ENCODE assay signal across 1 cellular context in the genomic region with DNA sequence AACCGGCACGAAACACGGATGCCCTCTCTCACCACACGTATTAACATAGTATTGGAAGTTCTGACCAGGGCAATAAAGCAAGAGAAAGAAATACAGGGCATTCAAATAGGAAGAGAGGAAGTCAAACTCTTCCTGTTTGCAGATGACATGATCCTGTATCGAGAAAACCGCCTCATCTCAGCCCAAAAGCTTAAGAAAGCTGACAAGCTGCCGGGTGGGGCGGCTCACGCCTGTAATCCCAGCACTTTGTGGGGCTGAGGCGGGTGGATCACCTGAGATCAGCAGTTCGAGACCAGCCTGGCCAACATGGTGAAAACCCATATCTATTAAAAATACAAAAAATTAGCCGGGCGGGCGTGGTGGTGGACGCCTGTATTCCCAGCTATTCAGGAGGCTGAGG.
A peak's percentile ranks its signal among the peaks of the same experiment; 100 is the strongest.
TF ChIP-seq lines count a peak whose summit lies in the region.

No MANE protein-coding gene starts in this region.

TF ChIP-seq in HepG2, 621 proteins besides CTCF, POLR2A, EP300 and RAD21:
- TF ChIP-seq THAP7 (CRISPR knock-in tag; IDR thresholded peaks at IDR 0.05), result no peak
- 0 out of 2 replicates have a peak, but pooled peaks have one; percentile 62 for TF ChIP-seq ZBTB38 (CRISPR knock-in tag; IDR thresholded peaks at IDR 0.05)
- TF ChIP-seq, protein P1, sequence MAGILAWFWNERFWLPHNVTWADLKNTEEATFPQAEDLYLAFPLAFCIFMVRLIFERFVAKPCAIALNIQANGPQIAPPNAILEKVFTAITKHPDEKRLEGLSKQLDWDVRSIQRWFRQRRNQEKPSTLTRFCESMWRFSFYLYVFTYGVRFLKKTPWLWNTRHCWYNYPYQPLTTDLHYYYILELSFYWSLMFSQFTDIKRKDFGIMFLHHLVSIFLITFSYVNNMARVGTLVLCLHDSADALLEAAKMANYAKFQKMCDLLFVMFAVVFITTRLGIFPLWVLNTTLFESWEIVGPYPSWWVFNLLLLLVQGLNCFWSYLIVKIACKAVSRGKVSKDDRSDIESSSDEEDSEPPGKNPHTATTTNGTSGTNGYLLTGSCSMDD (CRISPR knock-in tag; IDR thresholded peaks at IDR 0.05), result no peak
